ENCODE assay signal across 1 cellular context in the genomic region with DNA sequence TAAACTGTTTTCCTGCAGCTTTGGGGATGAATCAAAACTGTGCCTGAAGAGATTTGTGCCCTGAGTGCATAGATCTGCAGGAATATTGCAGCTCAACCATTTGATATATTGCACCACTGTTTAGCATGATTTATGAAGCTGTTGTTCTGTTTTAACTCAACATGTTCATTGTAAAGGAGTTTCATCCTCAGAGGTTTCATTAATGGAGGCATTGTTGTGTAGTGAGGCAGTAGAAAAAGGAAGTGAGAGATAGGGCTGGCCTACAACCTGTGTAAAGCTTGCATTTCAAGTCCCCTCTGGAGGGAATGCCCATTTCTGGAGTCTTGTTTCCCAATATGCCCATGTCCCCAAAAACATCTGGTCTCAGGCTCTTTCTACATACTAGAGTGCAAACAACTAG.
TF ChIP-seq lines count a peak whose summit lies in the region.

No MANE protein-coding gene starts in this region.

TF ChIP-seq in GM12878, 131 proteins besides CTCF, POLR2A, EP300 and RAD21 (continued from another document and continues in another):
- TF ChIP-seq, protein P1, sequence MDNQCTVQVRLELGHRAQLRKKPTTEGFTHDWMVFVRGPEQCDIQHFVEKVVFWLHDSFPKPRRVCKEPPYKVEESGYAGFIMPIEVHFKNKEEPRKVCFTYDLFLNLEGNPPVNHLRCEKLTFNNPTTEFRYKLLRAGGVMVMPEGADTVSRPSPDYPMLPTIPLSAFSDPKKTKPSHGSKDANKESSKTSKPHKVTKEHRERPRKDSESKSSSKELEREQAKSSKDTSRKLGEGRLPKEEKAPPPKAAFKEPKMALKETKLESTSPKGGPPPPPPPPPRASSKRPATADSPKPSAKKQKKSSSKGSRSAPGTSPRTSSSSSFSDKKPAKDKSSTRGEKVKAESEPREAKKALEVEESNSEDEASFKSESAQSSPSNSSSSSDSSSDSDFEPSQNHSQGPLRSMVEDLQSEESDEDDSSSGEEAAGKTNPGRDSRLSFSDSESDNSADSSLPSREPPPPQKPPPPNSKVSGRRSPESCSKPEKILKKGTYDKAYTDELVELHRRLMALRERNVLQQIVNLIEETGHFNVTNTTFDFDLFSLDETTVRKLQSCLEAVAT (IDR thresholded peaks at IDR 0.05): no peak
- TF ChIP-seq SPI1 (IDR thresholded peaks at IDR 0.05; ENCODE audit: borderline replicate concordance, insufficient read depth, low read depth, low read length): peak; percentile 99
- no peak for TF ChIP-seq TAF1 (IDR thresholded peaks at IDR 0.05; ENCODE audit: borderline replicate concordance, low read depth, low read length)
- TF ChIP-seq, protein P2, sequence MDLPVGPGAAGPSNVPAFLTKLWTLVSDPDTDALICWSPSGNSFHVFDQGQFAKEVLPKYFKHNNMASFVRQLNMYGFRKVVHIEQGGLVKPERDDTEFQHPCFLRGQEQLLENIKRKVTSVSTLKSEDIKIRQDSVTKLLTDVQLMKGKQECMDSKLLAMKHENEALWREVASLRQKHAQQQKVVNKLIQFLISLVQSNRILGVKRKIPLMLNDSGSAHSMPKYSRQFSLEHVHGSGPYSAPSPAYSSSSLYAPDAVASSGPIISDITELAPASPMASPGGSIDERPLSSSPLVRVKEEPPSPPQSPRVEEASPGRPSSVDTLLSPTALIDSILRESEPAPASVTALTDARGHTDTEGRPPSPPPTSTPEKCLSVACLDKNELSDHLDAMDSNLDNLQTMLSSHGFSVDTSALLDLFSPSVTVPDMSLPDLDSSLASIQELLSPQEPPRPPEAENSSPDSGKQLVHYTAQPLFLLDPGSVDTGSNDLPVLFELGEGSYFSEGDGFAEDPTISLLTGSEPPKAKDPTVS (IDR thresholded peaks at IDR 0.05; ENCODE audit: low read depth, low read length): no peak
- TF ChIP-seq, protein P3, sequence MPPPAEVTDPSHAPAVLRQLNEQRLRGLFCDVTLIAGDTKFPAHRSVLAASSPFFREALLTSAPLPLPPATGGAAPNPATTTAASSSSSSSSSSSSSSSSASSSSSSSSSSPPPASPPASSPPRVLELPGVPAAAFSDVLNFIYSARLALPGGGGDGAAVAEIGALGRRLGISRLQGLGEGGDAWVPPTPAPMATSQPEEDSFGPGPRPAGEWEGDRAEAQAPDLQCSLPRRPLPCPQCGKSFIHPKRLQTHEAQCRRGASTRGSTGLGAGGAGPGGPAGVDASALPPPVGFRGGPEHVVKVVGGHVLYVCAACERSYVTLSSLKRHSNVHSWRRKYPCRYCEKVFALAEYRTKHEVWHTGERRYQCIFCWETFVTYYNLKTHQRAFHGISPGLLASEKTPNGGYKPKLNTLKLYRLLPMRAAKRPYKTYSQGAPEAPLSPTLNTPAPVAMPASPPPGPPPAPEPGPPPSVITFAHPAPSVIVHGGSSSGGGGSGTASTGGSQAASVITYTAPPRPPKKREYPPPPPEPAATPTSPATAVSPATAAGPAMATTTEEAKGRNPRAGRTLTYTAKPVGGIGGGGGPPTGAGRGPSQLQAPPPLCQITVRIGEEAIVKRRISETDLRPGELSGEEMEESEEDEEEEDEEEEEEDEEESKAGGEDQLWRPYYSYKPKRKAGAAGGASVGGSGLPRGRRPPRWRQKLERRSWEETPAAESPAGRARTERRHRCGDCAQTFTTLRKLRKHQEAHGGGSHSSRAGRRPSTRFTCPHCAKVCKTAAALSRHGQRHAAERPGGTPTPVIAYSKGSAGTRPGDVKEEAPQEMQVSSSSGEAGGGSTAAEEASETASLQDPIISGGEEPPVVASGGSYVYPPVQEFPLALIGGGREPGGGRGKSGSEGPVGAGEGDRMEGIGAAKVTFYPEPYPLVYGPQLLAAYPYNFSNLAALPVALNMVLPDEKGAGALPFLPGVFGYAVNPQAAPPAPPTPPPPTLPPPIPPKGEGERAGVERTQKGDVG (CRISPR knock-in tag; IDR thresholded peaks at IDR 0.05): no peak
- peak; percentile 71 for TF ChIP-seq BCL11A (IDR thresholded peaks at IDR 0.05; ENCODE audit: low read depth, low read length)
- TF ChIP-seq, protein P4, sequence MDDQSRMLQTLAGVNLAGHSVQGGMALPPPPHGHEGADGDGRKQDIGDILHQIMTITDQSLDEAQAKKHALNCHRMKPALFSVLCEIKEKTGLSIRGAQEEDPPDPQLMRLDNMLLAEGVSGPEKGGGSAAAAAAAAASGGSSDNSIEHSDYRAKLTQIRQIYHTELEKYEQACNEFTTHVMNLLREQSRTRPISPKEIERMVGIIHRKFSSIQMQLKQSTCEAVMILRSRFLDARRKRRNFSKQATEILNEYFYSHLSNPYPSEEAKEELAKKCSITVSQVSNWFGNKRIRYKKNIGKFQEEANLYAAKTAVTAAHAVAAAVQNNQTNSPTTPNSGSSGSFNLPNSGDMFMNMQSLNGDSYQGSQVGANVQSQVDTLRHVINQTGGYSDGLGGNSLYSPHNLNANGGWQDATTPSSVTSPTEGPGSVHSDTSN (IDR thresholded peaks at IDR 0.05; ENCODE audit: insufficient replicate concordance, low read depth, low read length): peak; percentile 40
- TF ChIP-seq IRF4 (IDR thresholded peaks at IDR 0.05; ENCODE audit: low read depth, low read length): peak; percentile 93
- TF ChIP-seq, protein P5, sequence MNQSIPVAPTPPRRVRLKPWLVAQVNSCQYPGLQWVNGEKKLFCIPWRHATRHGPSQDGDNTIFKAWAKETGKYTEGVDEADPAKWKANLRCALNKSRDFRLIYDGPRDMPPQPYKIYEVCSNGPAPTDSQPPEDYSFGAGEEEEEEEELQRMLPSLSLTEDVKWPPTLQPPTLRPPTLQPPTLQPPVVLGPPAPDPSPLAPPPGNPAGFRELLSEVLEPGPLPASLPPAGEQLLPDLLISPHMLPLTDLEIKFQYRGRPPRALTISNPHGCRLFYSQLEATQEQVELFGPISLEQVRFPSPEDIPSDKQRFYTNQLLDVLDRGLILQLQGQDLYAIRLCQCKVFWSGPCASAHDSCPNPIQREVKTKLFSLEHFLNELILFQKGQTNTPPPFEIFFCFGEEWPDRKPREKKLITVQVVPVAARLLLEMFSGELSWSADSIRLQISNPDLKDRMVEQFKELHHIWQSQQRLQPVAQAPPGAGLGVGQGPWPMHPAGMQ (IDR thresholded peaks at IDR 0.05; ENCODE audit: borderline replicate concordance): no peak
- TF ChIP-seq PAX5 (IDR thresholded peaks at IDR 0.05; ENCODE audit: borderline replicate concordance, low read depth, low read length): 0 out of 2 replicates have a peak, but pooled peaks have one; percentile 62
- TF ChIP-seq, protein P6, sequence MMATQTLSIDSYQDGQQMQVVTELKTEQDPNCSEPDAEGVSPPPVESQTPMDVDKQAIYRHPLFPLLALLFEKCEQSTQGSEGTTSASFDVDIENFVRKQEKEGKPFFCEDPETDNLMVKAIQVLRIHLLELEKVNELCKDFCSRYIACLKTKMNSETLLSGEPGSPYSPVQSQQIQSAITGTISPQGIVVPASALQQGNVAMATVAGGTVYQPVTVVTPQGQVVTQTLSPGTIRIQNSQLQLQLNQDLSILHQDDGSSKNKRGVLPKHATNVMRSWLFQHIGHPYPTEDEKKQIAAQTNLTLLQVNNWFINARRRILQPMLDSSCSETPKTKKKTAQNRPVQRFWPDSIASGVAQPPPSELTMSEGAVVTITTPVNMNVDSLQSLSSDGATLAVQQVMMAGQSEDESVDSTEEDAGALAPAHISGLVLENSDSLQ (IDR thresholded peaks at IDR 0.05): peak; percentile 53
- TF ChIP-seq, protein P7, sequence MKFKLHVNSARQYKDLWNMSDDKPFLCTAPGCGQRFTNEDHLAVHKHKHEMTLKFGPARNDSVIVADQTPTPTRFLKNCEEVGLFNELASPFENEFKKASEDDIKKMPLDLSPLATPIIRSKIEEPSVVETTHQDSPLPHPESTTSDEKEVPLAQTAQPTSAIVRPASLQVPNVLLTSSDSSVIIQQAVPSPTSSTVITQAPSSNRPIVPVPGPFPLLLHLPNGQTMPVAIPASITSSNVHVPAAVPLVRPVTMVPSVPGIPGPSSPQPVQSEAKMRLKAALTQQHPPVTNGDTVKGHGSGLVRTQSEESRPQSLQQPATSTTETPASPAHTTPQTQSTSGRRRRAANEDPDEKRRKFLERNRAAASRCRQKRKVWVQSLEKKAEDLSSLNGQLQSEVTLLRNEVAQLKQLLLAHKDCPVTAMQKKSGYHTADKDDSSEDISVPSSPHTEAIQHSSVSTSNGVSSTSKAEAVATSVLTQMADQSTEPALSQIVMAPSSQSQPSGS (IDR thresholded peaks at IDR 0.05; ENCODE audit: low read length): peak; percentile 64; the same call in 1 of the 2 replicates
- TF ChIP-seq POLR2AphosphoS2 (IDR thresholded peaks at IDR 0.05; ENCODE audit: low read depth, low read length): no peak
- TF ChIP-seq ATF7 (IDR thresholded peaks at IDR 0.05; ENCODE audit: low read depth): peak; percentile 74
- TF ChIP-seq FOS (IDR thresholded peaks at IDR 0.05; ENCODE audit: borderline replicate concordance, extremely low read depth, insufficient read length): no peak
- peak; percentile 58; the same call in 1 of the 2 replicates for TF ChIP-seq CREM (IDR thresholded peaks at IDR 0.05; ENCODE audit: low read depth)
- TF ChIP-seq CHD2 (IDR thresholded peaks at IDR 0.05; ENCODE audit: borderline replicate concordance, low read depth, low read length): peak; percentile 48; the same call in 1 of the 2 replicates
- TF ChIP-seq CEBPB (IDR thresholded peaks at IDR 0.05; ENCODE audit: borderline replicate concordance in 1 of 2, low read depth in 2 of 2, low read length in 2 of 2): 0 out of 4 replicates have a peak, but pooled peaks of 1 of the 2 experiments have one; percentile 16
- peak; percentile 82 for TF ChIP-seq NFIC (IDR thresholded peaks at IDR 0.05; ENCODE audit: low read depth, low read length)
- peak; percentile 96 to 97 for TF ChIP-seq IKZF2 (IDR thresholded peaks at IDR 0.05)
- TF ChIP-seq RUNX3 (IDR thresholded peaks at IDR 0.05; ENCODE audit: low read length): peak; percentile 56
- no peak for TF ChIP-seq SMC3 (IDR thresholded peaks at IDR 0.05; ENCODE audit: borderline replicate concordance, low read length)
- peak; percentile 71 for TF ChIP-seq NBN (IDR thresholded peaks at IDR 0.05)
- peak in 1 of 2 experiments; percentile 86; a peak in 2 of 4 replicates for TF ChIP-seq SRF (IDR thresholded peaks at IDR 0.05; ENCODE audit: low read depth in 2 of 2, low read length in 2 of 2)
- TF ChIP-seq JUNB (IDR thresholded peaks at IDR 0.05): peak; percentile 74
- TF ChIP-seq, protein P8, sequence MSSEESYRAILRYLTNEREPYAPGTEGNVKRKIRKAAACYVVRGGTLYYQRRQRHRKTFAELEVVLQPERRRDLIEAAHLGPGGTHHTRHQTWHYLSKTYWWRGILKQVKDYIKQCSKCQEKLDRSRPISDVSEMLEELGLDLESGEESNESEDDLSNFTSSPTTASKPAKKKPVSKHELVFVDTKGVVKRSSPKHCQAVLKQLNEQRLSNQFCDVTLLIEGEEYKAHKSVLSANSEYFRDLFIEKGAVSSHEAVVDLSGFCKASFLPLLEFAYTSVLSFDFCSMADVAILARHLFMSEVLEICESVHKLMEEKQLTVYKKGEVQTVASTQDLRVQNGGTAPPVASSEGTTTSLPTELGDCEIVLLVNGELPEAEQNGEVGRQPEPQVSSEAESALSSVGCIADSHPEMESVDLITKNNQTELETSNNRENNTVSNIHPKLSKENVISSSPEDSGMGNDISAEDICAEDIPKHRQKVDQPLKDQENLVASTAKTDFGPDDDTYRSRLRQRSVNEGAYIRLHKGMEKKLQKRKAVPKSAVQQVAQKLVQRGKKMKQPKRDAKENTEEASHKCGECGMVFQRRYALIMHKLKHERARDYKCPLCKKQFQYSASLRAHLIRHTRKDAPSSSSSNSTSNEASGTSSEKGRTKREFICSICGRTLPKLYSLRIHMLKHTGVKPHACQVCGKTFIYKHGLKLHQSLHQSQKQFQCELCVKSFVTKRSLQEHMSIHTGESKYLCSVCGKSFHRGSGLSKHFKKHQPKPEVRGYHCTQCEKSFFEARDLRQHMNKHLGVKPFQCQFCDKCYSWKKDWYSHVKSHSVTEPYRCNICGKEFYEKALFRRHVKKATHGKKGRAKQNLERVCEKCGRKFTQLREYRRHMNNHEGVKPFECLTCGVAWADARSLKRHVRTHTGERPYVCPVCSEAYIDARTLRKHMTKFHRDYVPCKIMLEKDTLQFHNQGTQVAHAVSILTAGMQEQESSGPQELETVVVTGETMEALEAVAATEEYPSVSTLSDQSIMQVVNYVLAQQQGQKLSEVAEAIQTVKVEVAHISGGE (CRISPR knock-in tag; IDR thresholded peaks at IDR 0.05): no peak
- TF ChIP-seq MTA3 (IDR thresholded peaks at IDR 0.05; ENCODE audit: borderline replicate concordance, low read length): peak; percentile 47; the same call in 1 of the 2 replicates
- peak; percentile 93 for TF ChIP-seq IKZF1 (conservative IDR thresholded peaks at IDR 0.05)
- peak; percentile 69; the same call in 1 of the 2 replicates for TF ChIP-seq GATAD2B (conservative IDR thresholded peaks at IDR 0.05; ENCODE audit: low read depth)
- TF ChIP-seq, protein P9, sequence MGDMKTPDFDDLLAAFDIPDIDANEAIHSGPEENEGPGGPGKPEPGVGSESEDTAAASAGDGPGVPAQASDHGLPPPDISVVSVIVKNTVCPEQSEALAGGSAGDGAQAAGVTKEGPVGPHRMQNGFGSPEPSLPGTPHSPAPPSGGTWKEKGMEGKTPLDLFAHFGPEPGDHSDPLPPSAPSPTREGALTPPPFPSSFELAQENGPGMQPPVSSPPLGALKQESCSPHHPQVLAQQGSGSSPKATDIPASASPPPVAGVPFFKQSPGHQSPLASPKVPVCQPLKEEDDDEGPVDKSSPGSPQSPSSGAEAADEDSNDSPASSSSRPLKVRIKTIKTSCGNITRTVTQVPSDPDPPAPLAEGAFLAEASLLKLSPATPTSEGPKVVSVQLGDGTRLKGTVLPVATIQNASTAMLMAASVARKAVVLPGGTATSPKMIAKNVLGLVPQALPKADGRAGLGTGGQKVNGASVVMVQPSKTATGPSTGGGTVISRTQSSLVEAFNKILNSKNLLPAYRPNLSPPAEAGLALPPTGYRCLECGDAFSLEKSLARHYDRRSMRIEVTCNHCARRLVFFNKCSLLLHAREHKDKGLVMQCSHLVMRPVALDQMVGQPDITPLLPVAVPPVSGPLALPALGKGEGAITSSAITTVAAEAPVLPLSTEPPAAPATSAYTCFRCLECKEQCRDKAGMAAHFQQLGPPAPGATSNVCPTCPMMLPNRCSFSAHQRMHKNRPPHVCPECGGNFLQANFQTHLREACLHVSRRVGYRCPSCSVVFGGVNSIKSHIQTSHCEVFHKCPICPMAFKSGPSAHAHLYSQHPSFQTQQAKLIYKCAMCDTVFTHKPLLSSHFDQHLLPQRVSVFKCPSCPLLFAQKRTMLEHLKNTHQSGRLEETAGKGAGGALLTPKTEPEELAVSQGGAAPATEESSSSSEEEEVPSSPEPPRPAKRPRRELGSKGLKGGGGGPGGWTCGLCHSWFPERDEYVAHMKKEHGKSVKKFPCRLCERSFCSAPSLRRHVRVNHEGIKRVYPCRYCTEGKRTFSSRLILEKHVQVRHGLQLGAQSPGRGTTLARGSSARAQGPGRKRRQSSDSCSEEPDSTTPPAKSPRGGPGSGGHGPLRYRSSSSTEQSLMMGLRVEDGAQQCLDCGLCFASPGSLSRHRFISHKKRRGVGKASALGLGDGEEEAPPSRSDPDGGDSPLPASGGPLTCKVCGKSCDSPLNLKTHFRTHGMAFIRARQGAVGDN (IDR thresholded peaks at IDR 0.05): 0 out of 2 replicates have a peak, but pooled peaks have one; percentile 37
- no peak for TF ChIP-seq ESRRA (IDR thresholded peaks at IDR 0.05; ENCODE audit: low read length)
- peak; percentile 68 for TF ChIP-seq FOXM1 (IDR thresholded peaks at IDR 0.05; ENCODE audit: low read depth, low read length)
